8 cellular contexts compared by ENCODE assay signal in the genomic region with DNA sequence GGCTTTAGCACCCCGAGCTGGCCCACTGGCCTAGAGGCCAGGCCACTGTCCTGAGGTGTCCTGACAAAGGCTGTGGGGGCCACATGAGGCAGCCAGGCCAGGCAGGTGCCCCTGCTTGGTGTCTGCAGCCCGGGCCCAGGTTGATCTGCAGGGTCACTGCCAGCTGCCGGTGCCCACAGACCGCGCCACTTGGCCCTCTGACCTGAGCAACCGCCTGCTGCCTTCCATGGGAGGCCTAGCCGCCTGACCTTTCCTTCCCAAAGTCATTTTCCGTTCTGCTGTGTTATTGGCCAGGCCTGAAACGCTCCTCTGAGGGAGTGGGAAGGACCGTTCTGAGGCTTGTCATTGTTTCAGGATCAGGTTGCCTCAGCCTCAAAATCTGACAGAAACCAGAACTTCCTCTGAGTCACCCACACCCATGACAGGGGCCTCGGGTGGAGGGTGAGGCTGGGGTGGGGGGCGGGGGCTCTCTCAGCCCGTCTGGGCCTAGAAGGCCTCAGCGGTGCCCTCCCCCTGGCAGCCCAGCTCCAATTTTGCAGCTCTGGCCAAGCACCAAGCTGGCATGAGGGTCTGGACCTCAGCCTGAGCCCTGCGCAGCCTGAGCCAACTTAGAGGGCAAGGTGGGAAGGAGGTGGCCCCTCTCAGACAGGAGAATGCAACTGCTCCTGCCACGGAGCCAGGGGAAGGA.
DNase-seq lines count a peak whose midpoint lies in the region; ATAC-seq and TF ChIP-seq lines count a peak whose summit lies in the region.

No MANE protein-coding gene starts in this region.

- H3K4me3 Mint-ChIP-seq in mesothelial cell of epicardium = no peak overlapping the region

- H3K9me3 ChIP-seq in KOPT-K1 (ENCODE audit: insufficient read depth, low read length, poor library complexity, severe bottlenecking) (no peaks in the 10 kb centered on the region), sigmoid colon (no peaks in the 10 kb centered on the region)

- no peak overlapping the region for H3K4me3 ChIP-seq in fibroblast of villous mesenchyme (ENCODE audit: low read depth, low read length)
- H3K4me3 ChIP-seq in sigmoid colon = no peak overlapping the region

- TF ChIP-seq CTCF in fibroblast of villous mesenchyme (IDR thresholded peaks at IDR 0.05; ENCODE audit: insufficient read depth, low read depth, low read length) (no peak), sigmoid colon (IDR thresholded peaks at IDR 0.05) (no peak), mesothelial cell of epicardium (IDR thresholded peaks at IDR 0.05; ENCODE audit: unreplicated experiment) (no peak)

- H3K36me3 ChIP-seq in KOPT-K1 (ENCODE audit: insufficient read depth, low read length) = no peaks in the 10 kb centered on the region
- no peaks in the 10 kb centered on the region for H3K36me3 ChIP-seq in sigmoid colon

- H3K4me1 Mint-ChIP-seq in mesothelial cell of epicardium = peaks cover 13% of the 10 kb centered on the region

- TF ChIP-seq EP300 in sigmoid colon (IDR thresholded peaks at IDR 0.05) = no peak

- ATAC-seq in GM21390 (IDR thresholded peaks at IDR 0.05; ENCODE audit: unreplicated experiment) = peak; percentile 94

- no peak overlapping the region for H3K27ac Mint-ChIP-seq in mesothelial cell of epicardium

- H3K27ac ChIP-seq in KOPT-K1 (ENCODE audit: low read depth, low read length, poor library complexity, severe bottlenecking) (peak overlapping the region; percentile 49), sigmoid colon (peak overlapping the region; percentile 70 to 75 (median 73))

- H3K27me3 ChIP-seq in sigmoid colon = no peaks in the 10 kb centered on the region

- H3K4me1 ChIP-seq in sigmoid colon = peaks cover 0 to 21% (median 16%) of the 10 kb centered on the region in 4 donors

- H3K27me3 Mint-ChIP-seq in mesothelial cell of epicardium (ENCODE audit: low read depth) = no peaks in the 10 kb centered on the region

- TF ChIP-seq POLR2A in sigmoid colon (IDR thresholded peaks at IDR 0.05) = no peak

- DNase-seq in AG08395 (ENCODE audit: low spot score) (peak; percentile 77), fibroblast of villous mesenchyme (ENCODE audit: low read depth) (peak; percentile 97), sigmoid colon (peak; percentile 71), mesothelial cell of epicardium (ENCODE audit: low spot score in 2 of 2, unreplicated experiment in 2 of 2) (no peak), 8988T (no peak)
- peak; percentile 59 for DNase-seq in activated T-cell treated with anti-CD3 and anti-CD28 coated beads, Interleukin-2, amount 50 U/mL, for 1 hour

- peaks cover 5% of the 10 kb centered on the region for H3K9me3 Mint-ChIP-seq in mesothelial cell of epicardium

- intact Hi-C loops in sigmoid colon (cut with DNase I) = no loop called here

- no peaks in the 10 kb centered on the region for H3K36me3 Mint-ChIP-seq in mesothelial cell of epicardium

- whole genome bisulfite sequencing in sigmoid colon, 2 donors = 53 to 79% methylated on average over 16 of the region's 16 CpGs

Comparison
In these comparisons a context has a peak if more than half of its experiments do, and no peak if none do; other contexts are left out.
1. DNase-seq: peak in AG08395 (single experiment), activated T-cell treated with anti-CD3 and anti-CD28 coated beads, Interleukin-2, amount 50 U/mL, for 1 hour (single experiment), fibroblast of villous mesenchyme (single experiment) and sigmoid colon (single experiment); none in mesothelial cell of epicardium (0 of 2) and 8988T (single experiment).